Comparison of ENCODE assay signal across 17 cellular contexts in the genomic region with DNA sequence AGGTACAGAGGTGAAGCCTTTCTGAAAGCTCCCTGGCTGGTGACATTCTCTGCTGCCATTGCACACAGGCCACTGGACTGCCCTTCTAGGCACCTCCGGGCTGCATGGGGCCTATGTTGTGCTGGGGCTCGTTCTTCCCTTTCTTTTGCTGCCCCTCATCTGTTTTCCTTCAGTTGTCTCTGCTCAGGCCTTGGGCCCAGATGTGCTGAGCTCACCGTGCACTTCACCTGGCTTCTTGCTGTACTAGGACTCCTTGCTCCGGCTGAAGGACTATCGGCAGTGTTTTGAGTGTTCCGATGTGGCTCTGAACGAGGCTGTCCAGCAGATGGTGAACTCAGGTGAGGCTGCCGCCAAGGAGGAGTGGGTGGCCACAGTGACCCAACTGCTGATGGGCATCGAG. TPM values are rescaled to one million over a fixed set of nuclear protein-coding genes. Genes with fewer than 3 reads are reported as not detected.
DNase-seq lines count a peak whose midpoint lies in the region; ATAC-seq, FAIRE-seq and TF ChIP-seq lines count a peak whose summit lies in the region.
"Had no signal": no experiment of that assay in that cellular context is flagged by ENCODE, and none has a peak within 500 bp of the region (broad histone marks: within the 10 kb centered on the region; RNA-seq: fewer than 3 reads in every experiment).

No MANE protein-coding gene starts in this region.

- H3K9ac ChIP-seq in astrocyte (ENCODE audit: low read length): no peak overlapping the region

- H3K9me3 ChIP-seq in KOPT-K1 (ENCODE audit: insufficient read depth, low read length, poor library complexity, severe bottlenecking) (no peaks in the 10 kb centered on the region), astrocyte (ENCODE audit: insufficient read depth, low read depth, low read length) (no peaks in the 10 kb centered on the region)
- H3K9me3 ChIP-seq: HAP-1 had no signal

- TF ChIP-seq CTCF in astrocyte (IDR thresholded peaks at IDR 0.05; ENCODE audit: insufficient read depth, low read depth, low read length) (no peak), D721Med (IDR thresholded peaks at IDR 0.05; ENCODE audit: insufficient read depth, missing control alignments) (no peak)

- H3K36me3 Mint-ChIP-seq in activated naive CD8-positive, alpha-beta T cell: peaks cover 14% of the 10 kb centered on the region
- peaks cover 41% of the 10 kb centered on the region for H3K36me3 Mint-ChIP-seq in activated naive CD8-positive, alpha-beta T cell treated with anti-CD3 and anti-CD28 coated beads, Interleukin-2, amount 50 U/mL, for 24 hours (ENCODE audit: low read depth)
- peaks cover 35% of the 10 kb centered on the region for H3K36me3 Mint-ChIP-seq in astrocyte (ENCODE audit: low read depth, unreplicated experiment)
- H3K36me3 Mint-ChIP-seq in stimulated activated memory B cell treated with anti-CD40 and anti-IgM and Interleukin-4, amounts not matched to agents 10 μg/mL and 1 μg/mL and 100 μg/mL, for 72 hours: peaks cover 59% of the 10 kb centered on the region
- peaks cover 91% of the 10 kb centered on the region for H3K36me3 Mint-ChIP-seq in stimulated activated effector memory CD8-positive, alpha-beta T cell treated with anti-CD3 and anti-CD28 coated beads, Interleukin-12 subunit alpha, Interleukin-12 subunit beta, amount 100 ng/mL, for 72 hours

- H3K36me3 ChIP-seq in KOPT-K1 (ENCODE audit: insufficient read depth, low read length): peaks cover 90% of the 10 kb centered on the region
- peaks cover 5% of the 10 kb centered on the region for H3K36me3 ChIP-seq in astrocyte (ENCODE audit: insufficient read depth, low read length)

- FAIRE-seq in astrocyte (lab: Jason Lieb, UNC): no peak
- FAIRE-seq in D721Med (lab: Jason Lieb, UNC): no peak
- FAIRE-seq: A204.1, GM12892 had no signal

- no peak overlapping the region for H2AFZ ChIP-seq in astrocyte (ENCODE audit: low read depth, low read length)

- H3K27me3 Mint-ChIP-seq in activated naive CD8-positive, alpha-beta T cell: no peaks in the 10 kb centered on the region
- no peaks in the 10 kb centered on the region for H3K27me3 Mint-ChIP-seq in activated naive CD8-positive, alpha-beta T cell treated with anti-CD3 and anti-CD28 coated beads, Interleukin-2, amount 50 U/mL, for 24 hours
- no peaks in the 10 kb centered on the region for H3K27me3 Mint-ChIP-seq in astrocyte (ENCODE audit: low read depth, unreplicated experiment)
- H3K27me3 Mint-ChIP-seq in stimulated activated memory B cell treated with anti-CD40 and anti-IgM and Interleukin-4, amounts not matched to agents 10 μg/mL and 1 μg/mL and 100 μg/mL, for 72 hours: no peaks in the 10 kb centered on the region
- H3K27me3 Mint-ChIP-seq: CD4-positive, alpha-beta memory T cell had no signal

- peaks cover 27% of the 10 kb centered on the region for H3K4me1 Mint-ChIP-seq in activated naive CD8-positive, alpha-beta T cell (ENCODE audit: low read depth)
- peaks cover 31% of the 10 kb centered on the region for H3K4me1 Mint-ChIP-seq in activated naive CD8-positive, alpha-beta T cell treated with anti-CD3 and anti-CD28 coated beads, Interleukin-2, amount 50 U/mL, for 24 hours
- H3K4me1 Mint-ChIP-seq in astrocyte (ENCODE audit: low read depth, unreplicated experiment): no peaks in the 10 kb centered on the region
- H3K4me1 Mint-ChIP-seq in stimulated activated memory B cell treated with anti-CD40 and anti-IgM and Interleukin-4, amounts not matched to agents 10 μg/mL and 1 μg/mL and 100 μg/mL, for 72 hours: peaks cover 62% of the 10 kb centered on the region
- peaks cover 7% of the 10 kb centered on the region for H3K4me1 Mint-ChIP-seq in stimulated activated effector memory CD8-positive, alpha-beta T cell treated with anti-CD3 and anti-CD28 coated beads, Interleukin-12 subunit alpha, Interleukin-12 subunit beta, amount 100 ng/mL, for 72 hours
- H3K4me1 Mint-ChIP-seq: CD4-positive, alpha-beta memory T cell had no signal

- H3K4me1 ChIP-seq in astrocyte (ENCODE audit: insufficient read depth, low read length): no peaks in the 10 kb centered on the region
- H3K4me1 ChIP-seq: HAP-1 had no signal

- H3K27ac ChIP-seq in KOPT-K1 (ENCODE audit: low read depth, low read length, poor library complexity, severe bottlenecking) (peak overlapping the region; percentile 46), astrocyte (ENCODE audit: low read depth, low read length) (no peak overlapping the region)

- no peak for DNase-seq in activated naive CD8-positive, alpha-beta T cell treated with anti-CD3 and anti-CD28 coated beads, Interleukin-2, amount 50 U/mL, for 24 hours
- DNase-seq in astrocyte (ENCODE audit: low read depth) (no peak), SIG-M5 (lab: John Stamatoyannopoulos, UW) (no peak), D721Med (ENCODE audit: insufficient read length, low spot score) (no peak)
- DNase-seq in stimulated activated effector memory CD8-positive, alpha-beta T cell treated with anti-CD3 and anti-CD28 coated beads, Interleukin-12 subunit alpha, Interleukin-12 subunit beta, amount 100 ng/mL, for 72 hours (ENCODE audit: low spot score in 2 of 2): no peak
- DNase-seq: CD4-positive, alpha-beta memory T cell; DMS153; DMS79 treated with DMSO at 0.1 percent for 48 hours; GDM1; GOT3; IMR-90 had no signal

- H3K9me3 Mint-ChIP-seq in activated naive CD8-positive, alpha-beta T cell (ENCODE audit: low read depth): no peaks in the 10 kb centered on the region
- no peaks in the 10 kb centered on the region for H3K9me3 Mint-ChIP-seq in activated naive CD8-positive, alpha-beta T cell treated with anti-CD3 and anti-CD28 coated beads, Interleukin-2, amount 50 U/mL, for 24 hours
- no peaks in the 10 kb centered on the region for H3K9me3 Mint-ChIP-seq in astrocyte (ENCODE audit: unreplicated experiment)
- H3K9me3 Mint-ChIP-seq in stimulated activated memory B cell treated with anti-CD40 and anti-IgM and Interleukin-4, amounts not matched to agents 10 μg/mL and 1 μg/mL and 100 μg/mL, for 72 hours: no peaks in the 10 kb centered on the region
- H3K9me3 Mint-ChIP-seq in stimulated activated effector memory CD8-positive, alpha-beta T cell treated with anti-CD3 and anti-CD28 coated beads, Interleukin-12 subunit alpha, Interleukin-12 subunit beta, amount 100 ng/mL, for 72 hours: no peaks in the 10 kb centered on the region

- H4K20me1 ChIP-seq in astrocyte (ENCODE audit: insufficient read depth, low read length): peaks cover 40% of the 10 kb centered on the region

- H3K4me3 Mint-ChIP-seq in activated naive CD8-positive, alpha-beta T cell: no peak overlapping the region
- no peak overlapping the region for H3K4me3 Mint-ChIP-seq in activated naive CD8-positive, alpha-beta T cell treated with anti-CD3 and anti-CD28 coated beads, Interleukin-2, amount 50 U/mL, for 24 hours
- peak overlapping the region; percentile 35 for H3K4me3 Mint-ChIP-seq in astrocyte (ENCODE audit: unreplicated experiment)
- H3K4me3 Mint-ChIP-seq in stimulated activated memory B cell treated with anti-CD40 and anti-IgM and Interleukin-4, amounts not matched to agents 10 μg/mL and 1 μg/mL and 100 μg/mL, for 72 hours: no peak overlapping the region
- H3K4me3 Mint-ChIP-seq in stimulated activated effector memory CD8-positive, alpha-beta T cell treated with anti-CD3 and anti-CD28 coated beads, Interleukin-12 subunit alpha, Interleukin-12 subunit beta, amount 100 ng/mL, for 72 hours: no peak overlapping the region
- H3K4me3 Mint-ChIP-seq: CD4-positive, alpha-beta memory T cell had no signal

- H3K4me3 ChIP-seq in astrocyte (ENCODE audit: insufficient read depth, low read depth, low read length): no peak overlapping the region
- H3K4me3 ChIP-seq: HAP-1 had no signal

- no peaks in the 10 kb centered on the region for H3K27me3 ChIP-seq in astrocyte (ENCODE audit: insufficient read depth, low read length)

- H3K27ac Mint-ChIP-seq in activated naive CD8-positive, alpha-beta T cell: peak overlapping the region; percentile 34
- no peak overlapping the region for H3K27ac Mint-ChIP-seq in activated naive CD8-positive, alpha-beta T cell treated with anti-CD3 and anti-CD28 coated beads, Interleukin-2, amount 50 U/mL, for 24 hours
- H3K27ac Mint-ChIP-seq in astrocyte (ENCODE audit: unreplicated experiment): no peak overlapping the region
- H3K27ac Mint-ChIP-seq in stimulated activated memory B cell treated with anti-CD40 and anti-IgM and Interleukin-4, amounts not matched to agents 10 μg/mL and 1 μg/mL and 100 μg/mL, for 72 hours: peak overlapping the region; percentile 56
- no peak overlapping the region for H3K27ac Mint-ChIP-seq in stimulated activated effector memory CD8-positive, alpha-beta T cell treated with anti-CD3 and anti-CD28 coated beads, Interleukin-12 subunit alpha, Interleukin-12 subunit beta, amount 100 ng/mL, for 72 hours

- no peaks in the 10 kb centered on the region for H3K79me2 ChIP-seq in astrocyte (ENCODE audit: insufficient read depth, low read length)

- ATAC-seq in activated naive CD8-positive, alpha-beta T cell treated with anti-CD3 and anti-CD28 coated beads, Interleukin-2, amount 50 U/mL, for 24 hours: no peak
- no peak for ATAC-seq in stimulated activated memory B cell treated with anti-CD40 and anti-IgM and Interleukin-4, amounts not matched to agents 10 μg/mL and 1 μg/mL and 100 μg/mL, for 72 hours
- ATAC-seq in stimulated activated effector memory CD8-positive, alpha-beta T cell treated with anti-CD3 and anti-CD28 coated beads, Interleukin-12 subunit alpha, Interleukin-12 subunit beta, amount 100 ng/mL, for 72 hours: no peak

- no peak overlapping the region for H3K4me2 ChIP-seq in astrocyte (ENCODE audit: low read length)

RNA-seq across cellular contexts. Expression of gene CABIN1, which starts 59.4 kb away (rescaled TPM):
- 46.3 and 50.2 TPM in 2 replicates for total RNA-seq in astrocyte

Comparison
In these comparisons a context has a peak if more than half of its experiments do, and no peak if none do; other contexts are left out.
1. H3K27ac Mint-ChIP-seq: peak in activated naive CD8-positive, alpha-beta T cell (single experiment) and stimulated activated memory B cell treated with anti-CD40 and anti-IgM and Interleukin-4, amounts not matched to agents 10 μg/mL and 1 μg/mL and 100 μg/mL, for 72 hours (single experiment); none in activated naive CD8-positive, alpha-beta T cell treated with anti-CD3 and anti-CD28 coated beads, Interleukin-2, amount 50 U/mL, for 24 hours (single experiment), astrocyte (single experiment) and stimulated activated effector memory CD8-positive, alpha-beta T cell treated with anti-CD3 and anti-CD28 coated beads, Interleukin-12 subunit alpha, Interleukin-12 subunit beta, amount 100 ng/mL, for 72 hours (single experiment).